Comparison of ENCODE assay signal across 1 cellular context in the genomic region with DNA sequence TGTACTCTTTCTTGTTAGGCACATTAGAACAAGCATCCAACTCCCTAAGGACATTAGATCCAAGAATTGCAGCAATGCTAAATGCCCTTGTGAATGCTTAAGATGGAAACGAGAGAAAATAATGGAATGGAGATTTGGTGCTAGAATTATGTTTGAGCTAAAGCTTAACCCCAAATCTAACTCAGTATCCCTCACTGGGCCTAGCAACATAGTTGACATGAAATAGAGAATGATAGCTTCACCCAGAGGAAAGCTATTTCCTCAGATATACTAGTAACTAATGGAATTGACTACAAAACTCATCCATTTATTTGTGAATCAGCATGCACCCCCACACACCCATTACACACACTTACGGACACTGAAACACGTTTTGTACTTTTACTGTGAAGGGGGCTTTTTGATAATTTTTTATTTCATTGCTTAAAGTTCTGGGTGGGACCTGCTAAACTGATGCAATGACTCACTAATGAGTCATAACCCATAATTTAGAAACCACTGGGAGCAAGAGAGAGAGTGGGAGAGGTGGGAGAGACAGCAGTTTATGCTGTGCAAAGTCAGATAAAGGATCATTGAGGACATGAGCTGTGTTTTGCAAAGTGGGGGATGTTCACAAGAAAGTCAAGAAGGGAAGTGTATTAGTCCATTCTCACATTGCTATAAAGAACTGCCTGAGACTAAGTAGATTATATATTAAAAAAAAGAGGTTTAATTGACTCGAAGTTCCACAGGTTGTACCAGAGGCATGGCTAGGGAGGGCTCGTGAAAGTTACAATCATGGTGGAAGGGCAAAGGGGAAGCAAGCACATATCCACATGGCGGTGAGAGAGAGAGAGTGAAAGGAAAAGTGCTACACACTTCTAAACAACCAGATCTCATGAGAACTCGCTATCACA.
TF ChIP-seq lines count a peak whose summit lies in the region.

No MANE protein-coding gene starts in this region.

TF ChIP-seq in GM23338, 12 proteins besides CTCF, POLR2A, EP300 and RAD21 (continued from another document):
- TF ChIP-seq, protein P1, sequence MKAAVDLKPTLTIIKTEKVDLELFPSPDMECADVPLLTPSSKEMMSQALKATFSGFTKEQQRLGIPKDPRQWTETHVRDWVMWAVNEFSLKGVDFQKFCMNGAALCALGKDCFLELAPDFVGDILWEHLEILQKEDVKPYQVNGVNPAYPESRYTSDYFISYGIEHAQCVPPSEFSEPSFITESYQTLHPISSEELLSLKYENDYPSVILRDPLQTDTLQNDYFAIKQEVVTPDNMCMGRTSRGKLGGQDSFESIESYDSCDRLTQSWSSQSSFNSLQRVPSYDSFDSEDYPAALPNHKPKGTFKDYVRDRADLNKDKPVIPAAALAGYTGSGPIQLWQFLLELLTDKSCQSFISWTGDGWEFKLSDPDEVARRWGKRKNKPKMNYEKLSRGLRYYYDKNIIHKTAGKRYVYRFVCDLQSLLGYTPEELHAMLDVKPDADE (IDR thresholded peaks at IDR 0.05), result no peak
- TF ChIP-seq EZH2phosphoT487 (IDR thresholded peaks at IDR 0.05; ENCODE audit: unreplicated experiment) (no peak), NANOG (IDR thresholded peaks at IDR 0.05; ENCODE audit: borderline replicate concordance) (no peak), JUNB (IDR thresholded peaks at IDR 0.05; ENCODE audit: unreplicated experiment) (no peak), ZNF331 (CRISPR knock-in tag; IDR thresholded peaks at IDR 0.05; ENCODE audit: low read depth) (no peak), POLR2AphosphoS5 (IDR thresholded peaks at IDR 0.05; ENCODE audit: low read depth) (no peak), STAT1 (IDR thresholded peaks at IDR 0.05; ENCODE audit: unreplicated experiment) (no peak)
- TF ChIP-seq, protein P2, sequence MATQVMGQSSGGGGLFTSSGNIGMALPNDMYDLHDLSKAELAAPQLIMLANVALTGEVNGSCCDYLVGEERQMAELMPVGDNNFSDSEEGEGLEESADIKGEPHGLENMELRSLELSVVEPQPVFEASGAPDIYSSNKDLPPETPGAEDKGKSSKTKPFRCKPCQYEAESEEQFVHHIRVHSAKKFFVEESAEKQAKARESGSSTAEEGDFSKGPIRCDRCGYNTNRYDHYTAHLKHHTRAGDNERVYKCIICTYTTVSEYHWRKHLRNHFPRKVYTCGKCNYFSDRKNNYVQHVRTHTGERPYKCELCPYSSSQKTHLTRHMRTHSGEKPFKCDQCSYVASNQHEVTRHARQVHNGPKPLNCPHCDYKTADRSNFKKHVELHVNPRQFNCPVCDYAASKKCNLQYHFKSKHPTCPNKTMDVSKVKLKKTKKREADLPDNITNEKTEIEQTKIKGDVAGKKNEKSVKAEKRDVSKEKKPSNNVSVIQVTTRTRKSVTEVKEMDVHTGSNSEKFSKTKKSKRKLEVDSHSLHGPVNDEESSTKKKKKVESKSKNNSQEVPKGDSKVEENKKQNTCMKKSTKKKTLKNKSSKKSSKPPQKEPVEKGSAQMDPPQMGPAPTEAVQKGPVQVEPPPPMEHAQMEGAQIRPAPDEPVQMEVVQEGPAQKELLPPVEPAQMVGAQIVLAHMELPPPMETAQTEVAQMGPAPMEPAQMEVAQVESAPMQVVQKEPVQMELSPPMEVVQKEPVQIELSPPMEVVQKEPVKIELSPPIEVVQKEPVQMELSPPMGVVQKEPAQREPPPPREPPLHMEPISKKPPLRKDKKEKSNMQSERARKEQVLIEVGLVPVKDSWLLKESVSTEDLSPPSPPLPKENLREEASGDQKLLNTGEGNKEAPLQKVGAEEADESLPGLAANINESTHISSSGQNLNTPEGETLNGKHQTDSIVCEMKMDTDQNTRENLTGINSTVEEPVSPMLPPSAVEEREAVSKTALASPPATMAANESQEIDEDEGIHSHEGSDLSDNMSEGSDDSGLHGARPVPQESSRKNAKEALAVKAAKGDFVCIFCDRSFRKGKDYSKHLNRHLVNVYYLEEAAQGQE (IDR thresholded peaks at IDR 0.05; ENCODE audit: unreplicated experiment), result no peak
